ENCODE assay signal across 19 cellular contexts in the genomic region with DNA sequence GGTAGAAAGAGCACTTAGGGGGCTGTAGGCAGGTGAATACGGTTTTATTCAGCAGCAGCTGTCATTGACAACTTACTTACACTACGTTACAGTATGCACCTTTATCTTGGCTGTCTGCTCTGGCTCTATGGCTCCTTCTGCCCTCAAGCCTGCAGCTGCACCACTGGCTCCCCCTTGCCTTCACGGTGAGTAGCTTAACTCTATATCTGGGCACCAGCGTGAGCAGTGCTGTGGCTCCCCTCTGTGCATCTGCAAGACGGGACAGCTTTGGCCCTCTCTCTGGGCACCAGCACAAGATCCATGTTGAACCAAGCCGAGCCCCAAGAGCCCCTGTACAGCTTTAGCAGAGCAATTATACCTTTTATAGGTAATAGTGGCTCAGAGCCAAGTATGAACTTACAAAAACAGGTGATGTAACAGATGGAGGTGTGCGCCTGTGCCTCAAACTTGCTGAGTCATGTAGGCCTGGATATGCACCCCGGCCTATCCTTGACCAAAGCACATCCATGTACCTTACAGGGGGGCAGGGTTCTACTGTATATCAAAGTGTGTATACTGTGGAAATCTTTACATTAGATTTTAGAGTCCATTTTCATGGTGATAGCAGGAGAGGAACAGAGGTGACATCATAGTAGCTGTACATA.
A peak's percentile ranks its signal among the peaks of the same experiment; 100 is the strongest.
DNase-seq lines count a peak whose midpoint lies in the region; ATAC-seq and TF ChIP-seq lines count a peak whose summit lies in the region.
"Had no signal": no experiment of that assay in that cellular context is flagged by ENCODE, and none has a peak within 500 bp of the region (broad histone marks: within the 10 kb centered on the region; RNA-seq: fewer than 3 reads in every experiment).

No MANE protein-coding gene starts in this region.

- no peak overlapping the region for H3K4me3 Mint-ChIP-seq in stimulated activated naive B cell treated with anti-CD40 and anti-IgM and Interleukin-4, amounts not matched to agents 10 μg/mL and 1 μg/mL and 100 μg/mL, for 72 hours
- H3K4me3 Mint-ChIP-seq in T-cell: no peak overlapping the region
- H3K4me3 Mint-ChIP-seq: activated CD4-positive, alpha-beta T cell treated with anti-CD3 and anti-CD28 coated beads, Interleukin-2, amount 10 ng/mL, durations not matched to agents 7 days and 5 days; activated T-cell treated with anti-CD3 and anti-CD28 coated beads, Interleukin-2, amount 50 U/mL, for 4 hours; neural crest cell; stimulated activated naive CD8-positive, alpha-beta T cell treated with anti-CD3 and anti-CD28 coated beads, Interleukin-15, Interleukin-2, amounts not matched to agents 100 ng/mL and 50 ng/mL, for 24 hours; type B pancreatic cell had no signal

- no TSS peak for BruUV-seq in PC-3 (replicated peaks; lab: Mats Ljungman, UMichigan)

- no peaks in the 10 kb centered on the region for H3K79me2 ChIP-seq in PC-3 (ENCODE audit: low read length)

- peaks cover 15% of the 10 kb centered on the region for H3K4me1 ChIP-seq in PC-3 (ENCODE audit: insufficient read depth, low read length)
- H3K4me1 ChIP-seq: Peyer's patch had no signal

- H3K36me3 Mint-ChIP-seq in stimulated activated naive B cell treated with anti-CD40 and anti-IgM and Interleukin-4, amounts not matched to agents 10 μg/mL and 1 μg/mL and 100 μg/mL, for 72 hours: no peaks in the 10 kb centered on the region
- peaks cover 4% of the 10 kb centered on the region for H3K36me3 Mint-ChIP-seq in T-cell
- H3K36me3 Mint-ChIP-seq: type B pancreatic cell had no signal

- H3K27ac ChIP-seq in PC-3 (ENCODE audit: low read length) (no peak overlapping the region), caudate nucleus (ENCODE audit: low read depth, low read length) (no peak overlapping the region)
- H3K27ac ChIP-seq: Peyer's patch had no signal

- POLR2A ChIA-PET in PC-3 (lab: Charles Lee; ENCODE audit: unreplicated experiment) (no interaction called here), T-cell (lab: Charles Lee) (interaction anchor here (0.5 to 0.7 kb wide), 3 partner anchors 11 to 476 kb away, joined by 3 read pairs; no protein-coding TSS in a partner anchor)

- CTCF ChIA-PET in PC-3 (lab: Charles Lee) (no interaction called here), T-cell (lab: Charles Lee) (no interaction called here)

- no peak overlapping the region for H2AFZ ChIP-seq in PC-3 (ENCODE audit: low read length)

- H3K9me2 ChIP-seq in PC-3 (replicated peaks; ENCODE audit: low read length): no peaks in the 10 kb centered on the region

- ATAC-seq in HG03159 (IDR thresholded peaks at IDR 0.05; ENCODE audit: unreplicated experiment): peak; percentile 1
- ATAC-seq in PC-3: no peak
- no peak for ATAC-seq in stimulated activated naive B cell treated with anti-CD40 and anti-IgM and Interleukin-4, amounts not matched to agents 10 μg/mL and 1 μg/mL and 100 μg/mL, for 72 hours (replicated peaks)
- ATAC-seq in T-cell (replicated peaks in 1 of 4): no peak
- ATAC-seq: activated T-cell treated with anti-CD3 and anti-CD28 coated beads, Interleukin-2, amount 50 U/mL, for 4 hours had no signal

- H3K4me2 ChIP-seq in PC-3 (ENCODE audit: low read length): no peak overlapping the region

- peaks cover 3 to 8% of the 10 kb centered on the region in 2 donors for H3K4me1 Mint-ChIP-seq in stimulated activated naive B cell treated with anti-CD40 and anti-IgM and Interleukin-4, amounts not matched to agents 10 μg/mL and 1 μg/mL and 100 μg/mL, for 72 hours
- peaks cover 0 to 8% (median 0%) of the 10 kb centered on the region in 3 donors for H3K4me1 Mint-ChIP-seq in T-cell
- H3K4me1 Mint-ChIP-seq: neural crest cell had no signal

- no peaks in the 10 kb centered on the region for H3K36me3 ChIP-seq in PC-3 (ENCODE audit: low read depth, low read length)
- H3K36me3 ChIP-seq: Peyer's patch had no signal

- no peak overlapping the region for H3K4me3 ChIP-seq in PC-3 (ENCODE audit: low read length)
- H3K4me3 ChIP-seq in fibroblast of villous mesenchyme (ENCODE audit: low read depth, low read length): no peak overlapping the region
- H3K4me3 ChIP-seq: Peyer's patch had no signal

- no peak for TF ChIP-seq CTCF in PC-3 (conservative IDR thresholded peaks at IDR 0.05; ENCODE audit: low read depth, low read length)
- peak; percentile 5 for TF ChIP-seq CTCF in fibroblast of villous mesenchyme (IDR thresholded peaks at IDR 0.05; ENCODE audit: insufficient read depth, low read depth, low read length)

- no peaks in the 10 kb centered on the region for H3K27me3 ChIP-seq in PC-3 (ENCODE audit: low read length)
- H3K27me3 ChIP-seq: Peyer's patch had no signal

- H3K9me3 ChIP-seq in PC-3 (ENCODE audit: low read length): 0 out of 2 replicates have a peak, but pooled peaks cover 6% of the 10 kb centered on the region
- H3K9me3 ChIP-seq: Peyer's patch had no signal

- no peaks in the 10 kb centered on the region for H3K27me3 Mint-ChIP-seq in stimulated activated naive B cell treated with anti-CD40 and anti-IgM and Interleukin-4, amounts not matched to agents 10 μg/mL and 1 μg/mL and 100 μg/mL, for 72 hours
- no peaks in the 10 kb centered on the region for H3K27me3 Mint-ChIP-seq in T-cell
- H3K27me3 Mint-ChIP-seq: activated CD4-positive, alpha-beta T cell treated with anti-CD3 and anti-CD28 coated beads, Interleukin-2, amount 10 ng/mL, durations not matched to agents 7 days and 5 days; stimulated activated naive CD8-positive, alpha-beta T cell treated with anti-CD3 and anti-CD28 coated beads, Interleukin-15, Interleukin-2, amounts not matched to agents 100 ng/mL and 50 ng/mL, for 24 hours; type B pancreatic cell had no signal

- intact Hi-C loops in PC-3 (cut with micrococcal nuclease): no loop called here

- no peak overlapping the region for H3K27ac Mint-ChIP-seq in stimulated activated naive B cell treated with anti-CD40 and anti-IgM and Interleukin-4, amounts not matched to agents 10 μg/mL and 1 μg/mL and 100 μg/mL, for 72 hours
- no peak overlapping the region for H3K27ac Mint-ChIP-seq in T-cell
- H3K27ac Mint-ChIP-seq: stimulated activated naive CD8-positive, alpha-beta T cell treated with anti-CD3 and anti-CD28 coated beads, Interleukin-15, Interleukin-2, amounts not matched to agents 100 ng/mL and 50 ng/mL, for 24 hours; type B pancreatic cell had no signal

- DNase-seq in NCI-H345 (lab: John Stamatoyannopoulos, UW) (peak; percentile 1), NCI-H345 treated with DMSO at 0.1 percent for 48 hours (lab: John Stamatoyannopoulos, UW; ENCODE audit: unreplicated experiment) (no peak), PC-3 (peak; percentile 19), fibroblast of villous mesenchyme (ENCODE audit: low read depth) (no peak), caudate nucleus (lab: John Stamatoyannopoulos, UW) (no peak), T-cell (no peak)
- DNase-seq in stimulated activated naive B cell treated with anti-CD40 and anti-IgM and Interleukin-4, amounts not matched to agents 10 μg/mL and 1 μg/mL and 100 μg/mL, for 72 hours: no peak
- DNase-seq: activated CD4-positive, alpha-beta T cell treated with anti-CD3 and anti-CD28 coated beads, Interleukin-2, amount 10 ng/mL, durations not matched to agents 7 days and 5 days; activated T-cell treated with anti-CD3 and anti-CD28 coated beads, Interleukin-2, amount 50 U/mL, for 4 hours; cerebellar nuclear complex; foreskin fibroblast; midbrain; NCI-H187 treated with DMSO at 0.1 percent for 48 hours; Peyer's patch; stimulated activated CD4-positive, alpha-beta T cell treated with anti-CD3 and anti-CD28 coated beads, Interleukin-12 subunit alpha, Interleukin-12 subunit beta, amount 100 ng/mL, for 4 hours had no signal

- H3K9ac ChIP-seq in PC-3 (ENCODE audit: low read length): no peak overlapping the region

- H3F3A ChIP-seq in PC-3 (ENCODE audit: low read length, unreplicated experiment): no peaks in the 10 kb centered on the region

- peaks cover 3 to 4% of the 10 kb centered on the region in 2 donors for H3K9me3 Mint-ChIP-seq in stimulated activated naive B cell treated with anti-CD40 and anti-IgM and Interleukin-4, amounts not matched to agents 10 μg/mL and 1 μg/mL and 100 μg/mL, for 72 hours
- peaks cover 0 to 5% (median 2%) of the 10 kb centered on the region in 3 donors for H3K9me3 Mint-ChIP-seq in T-cell

- no peaks in the 10 kb centered on the region for H4K20me1 ChIP-seq in PC-3 (ENCODE audit: low read length)

Comparison
In these comparisons a context has a peak if more than half of its experiments do, and no peak if none do; other contexts are left out.
1. DNase-seq: peak in NCI-H345 (single experiment) and PC-3 (single experiment); none in NCI-H345 treated with DMSO at 0.1 percent for 48 hours (single experiment), fibroblast of villous mesenchyme (single experiment), stimulated activated naive B cell treated with anti-CD40 and anti-IgM and Interleukin-4, amounts not matched to agents 10 μg/mL and 1 μg/mL and 100 μg/mL, for 72 hours (single experiment), caudate nucleus (0 of 61) and T-cell (0 of 34).